ENCODE assay signal across 25 cellular contexts in the genomic region with DNA sequence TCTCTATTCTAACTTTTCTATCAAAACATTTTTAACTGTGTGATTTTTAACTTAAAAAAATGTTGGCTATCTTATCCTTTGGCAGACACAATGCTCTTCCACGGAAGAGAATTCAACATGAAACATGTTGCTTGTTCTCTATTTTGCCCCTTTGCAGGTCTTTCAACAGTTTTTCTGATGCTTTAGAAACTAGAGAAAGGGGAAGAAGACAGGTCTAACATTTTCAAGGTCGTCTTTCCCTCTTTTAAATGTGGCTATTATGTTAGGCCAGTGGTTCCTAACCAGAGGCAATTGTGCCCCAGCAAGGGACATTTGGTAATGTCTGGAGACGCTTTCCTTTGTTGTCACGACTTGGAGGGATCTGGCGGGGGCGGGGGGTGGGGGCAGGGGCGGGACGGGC.
A peak's percentile ranks its signal among the peaks of the same experiment; 100 is the strongest.
DNase-seq lines count a peak whose midpoint lies in the region; ATAC-seq, FAIRE-seq and TF ChIP-seq lines count a peak whose summit lies in the region.
"Had no signal": no experiment of that assay in that cellular context is flagged by ENCODE, and none has a peak within 500 bp of the region (broad histone marks: within the 10 kb centered on the region; RNA-seq: fewer than 3 reads in every experiment).

No MANE protein-coding gene starts in this region.

- no TSS peak for BruUV-seq in HepG2 (replicated peaks; lab: Mats Ljungman, UMichigan)

- H3K27ac Mint-ChIP-seq in T-cell = peak overlapping the region; percentile 22 to 66
- H3K27ac Mint-ChIP-seq in activated naive CD4-positive, alpha-beta T cell treated with anti-CD3 and anti-CD28 coated beads, Interleukin-2, amount 50 U/mL, for 72 hours = no peak overlapping the region
- H3K27ac Mint-ChIP-seq: endodermal cell had no signal

- TF ChIP-seq EP300 in HepG2 (IDR thresholded peaks at IDR 0.05; ENCODE audit: low read depth in 2 of 2, low read length in 2 of 2) (no peak), HepG2 (CRISPR knock-in tag; IDR thresholded peaks at IDR 0.05; ENCODE audit: borderline replicate concordance) (no peak)

- ATAC-seq in HepG2 = no peak
- no peak for ATAC-seq in right lobe of liver
- no peak for ATAC-seq in T-cell (replicated peaks in 1 of 4)
- ATAC-seq in activated naive CD4-positive, alpha-beta T cell treated with anti-CD3 and anti-CD28 coated beads, Interleukin-2, amount 50 U/mL, for 72 hours = no peak
- ATAC-seq in GM19324 (IDR thresholded peaks at IDR 0.05; ENCODE audit: low FRiP score, unreplicated experiment) = no peak
- ATAC-seq: left colon had no signal

- no peak overlapping the region for H3K4me3 Mint-ChIP-seq in T-cell
- H3K4me3 Mint-ChIP-seq: CD14-positive monocyte, endodermal cell had no signal

- DNase-seq in HepG2 (ENCODE audit: low spot score) = no peak
- DNase-seq in right lobe of liver = no peak
- peak; percentile 77 for DNase-seq in MV-4-11 (lab: John Stamatoyannopoulos, UW)
- no peak for DNase-seq in T-cell
- no peak for DNase-seq in RKO (ENCODE audit: low spot score)
- DNase-seq in activated naive CD4-positive, alpha-beta T cell treated with anti-CD3 and anti-CD28 coated beads, Interleukin-2, amount 50 U/mL, for 72 hours (ENCODE audit: low spot score in 2 of 2) = no peak
- DNase-seq in hepatic stellate cell (ENCODE audit: low spot score) = no peak
- DNase-seq: activated CD4-positive, CD25-positive, alpha-beta regulatory T cell; activated CD8-positive, alpha-beta memory T cell treated with anti-CD3 and anti-CD28 coated beads, Interleukin-2, amount 10 ng/mL, durations not matched to agents 7 days and 5 days; adrenal gland; DMS153; endodermal cell; left colon; mesendoderm; naive thymus-derived CD8-positive, alpha-beta T cell; NCI-H1436 treated with DMSO at 0.1 percent for 48 hours; NCI-H526; PC-9; T-helper 9 cell; testis had no signal

- H3K9ac ChIP-seq in HepG2 (ENCODE audit: insufficient read depth, low read depth, low read length) = no peak overlapping the region

- H3K79me2 ChIP-seq in HepG2 (ENCODE audit: insufficient read depth, low read length) = no peaks in the 10 kb centered on the region

- H3K9me3 ChIP-seq in HepG2 (ENCODE audit: low read length) = no peaks in the 10 kb centered on the region
- no peaks in the 10 kb centered on the region for H3K9me3 ChIP-seq in right lobe of liver
- H3K9me3 ChIP-seq: adrenal gland, right atrium auricular region, testis had no signal

- no peak for TF ChIP-seq RAD21 in HepG2 (CRISPR knock-in tag; IDR thresholded peaks at IDR 0.05)

- H3K36me3 ChIP-seq in HepG2 (replicated peaks in 1 of 2; ENCODE audit: control insufficient read depth in 1 of 2, insufficient read depth in 2 of 2, low read length in 2 of 2) (no peaks in the 10 kb centered on the region), right lobe of liver (no peaks in the 10 kb centered on the region)
- H3K36me3 ChIP-seq: adrenal gland, right atrium auricular region had no signal

- H3K27me3 Mint-ChIP-seq in T-cell = peaks cover 0 to 4% of the 10 kb centered on the region in 2 donors
- H3K27me3 Mint-ChIP-seq: activated CD8-positive, alpha-beta memory T cell treated with anti-CD3 and anti-CD28 coated beads, Interleukin-2, amount 10 ng/mL, durations not matched to agents 7 days and 5 days; naive thymus-derived CD8-positive, alpha-beta T cell had no signal

- intact Hi-C loops in HepG2 (cut with micrococcal nuclease; ENCODE audit: unreplicated experiment) = no loop called here
- intact Hi-C loops in right lobe of liver (cut with DNase I) = no loop called here

- WGBS in HepG2 (ENCODE audit: low lambda C conversion rate) = 98% methylated on average over 8 of the region's 8 CpGs
- 54% methylated on average over 2 of the region's 8 CpGs for WGBS in right lobe of liver (ENCODE audit: insufficient coverage, low coverage, low lambda C conversion rate, missing lambda C conversion rate)

- no peaks in the 10 kb centered on the region for H3K4me1 ChIP-seq in HepG2 (ENCODE audit: insufficient read depth, low read length)
- H3K4me1 ChIP-seq in right lobe of liver = no peaks in the 10 kb centered on the region
- H3K4me1 ChIP-seq: adrenal gland, right atrium auricular region, testis had no signal

- H3K4me2 ChIP-seq in HepG2 (ENCODE audit: low read depth, low read length) = no peak overlapping the region
- H3K4me2 ChIP-seq: PC-9 had no signal

- no peaks in the 10 kb centered on the region for H4K20me1 ChIP-seq in HepG2 (ENCODE audit: insufficient read depth, low read length)

- peaks cover 16% of the 10 kb centered on the region for H3K36me3 Mint-ChIP-seq in T-cell
- H3K36me3 Mint-ChIP-seq in activated naive CD4-positive, alpha-beta T cell treated with anti-CD3 and anti-CD28 coated beads, Interleukin-2, amount 50 U/mL, for 72 hours = peaks cover 21 to 26% of the 10 kb centered on the region in 2 donors

- POLR2A ChIA-PET in HepG2 (lab: Yijun Ruan, JAX) (no interaction called here), T-cell (lab: Charles Lee) (no interaction called here)

- no peak overlapping the region for H2AFZ ChIP-seq in HepG2 (ENCODE audit: low read length)
- H2AFZ ChIP-seq: PC-9 had no signal

- no peaks in the 10 kb centered on the region for H3K9me3 Mint-ChIP-seq in T-cell
- H3K9me3 Mint-ChIP-seq in activated naive CD4-positive, alpha-beta T cell treated with anti-CD3 and anti-CD28 coated beads, Interleukin-2, amount 50 U/mL, for 72 hours = no peaks in the 10 kb centered on the region
- H3K9me3 Mint-ChIP-seq: activated T-helper 2 cell treated with anti-CD3 and anti-CD28 coated beads, Interferon-gamma antibody, Interleukin-2, Interleukin-4, amounts not matched to agents 10 μg/mL and 5 μg/mL and 100 μg/mL, durations not matched to agents 14 hours and 24 hours and 36 hours had no signal

- no peaks in the 10 kb centered on the region for H3K27me3 ChIP-seq in HepG2 (ENCODE audit: control insufficient read depth in 1 of 2, insufficient read depth in 2 of 2, low read length in 2 of 2)
- no peaks in the 10 kb centered on the region for H3K27me3 ChIP-seq in right lobe of liver
- H3K27me3 ChIP-seq: right atrium auricular region, testis had no signal

- CTCF ChIA-PET in HepG2 (lab: Yijun Ruan, JAX; ENCODE audit: low intra/inter-chr PET ratio, low total read pairs) (no interaction called here), T-cell (lab: Charles Lee) (interaction anchor here in 1 of 2 donors (0.7 kb wide), 1 partner anchor 8 kb away, joined by 6 read pairs; no protein-coding TSS in a partner anchor)

- H3K4me1 Mint-ChIP-seq in T-cell = peaks cover 44 to 76% (median 75%) of the 10 kb centered on the region in 3 donors

- no peak for TF ChIP-seq POLR2A in HepG2 (IDR thresholded peaks at IDR 0.05; ENCODE audit: insufficient read depth in 1 of 2, low read depth in 2 of 2, low read length in 2 of 2)
- TF ChIP-seq POLR2A in right lobe of liver (IDR thresholded peaks at IDR 0.05) = no peak

- in situ Hi-C loops in HepG2 (cut with HindIII; ENCODE audit: extremely low pct_ligation_motif_present, low pct_unique_long_range_greater_than_20kb) = no loop called here

- FAIRE-seq in HepG2 (lab: Jason Lieb, UNC) = peak; percentile 23

- no peak for TF ChIP-seq CTCF in HepG2 (CRISPR knock-in tag; IDR thresholded peaks at IDR 0.05)
- TF ChIP-seq CTCF in right lobe of liver (IDR thresholded peaks at IDR 0.05) = no peak

- H3K4me3 ChIP-seq in HepG2 (replicated peaks in 1 of 3; ENCODE audit: insufficient read depth in 1 of 3, low read depth in 2 of 3, low read length in 3 of 3) (no peak overlapping the region), right lobe of liver (no peak overlapping the region)
- H3K4me3 ChIP-seq: adrenal gland, coronary artery, PC-9, right atrium auricular region, testis had no signal

- H3K27ac ChIP-seq in HepG2 (ENCODE audit: extremely low read length, insufficient read depth, low read length) (no peak overlapping the region), right lobe of liver (no peak overlapping the region)
- H3K27ac ChIP-seq: adrenal gland, coronary artery, PC-9, right atrium auricular region, testis had no signal

TF ChIP-seq in HepG2, 621 proteins besides CTCF, POLR2A, EP300 and RAD21:
- no peak for TF ChIP-seq ZBTB25 (CRISPR knock-in tag; IDR thresholded peaks at IDR 0.05)
- TF ChIP-seq ZNF263 (CRISPR knock-in tag; IDR thresholded peaks at IDR 0.05) = no peak
- TF ChIP-seq PHF20 (CRISPR knock-in tag; IDR thresholded peaks at IDR 0.05) = no peak
- TF ChIP-seq HMG20B (CRISPR knock-in tag; conservative IDR thresholded peaks at IDR 0.05) = no peak
- TF ChIP-seq ZNF329 (CRISPR knock-in tag; IDR thresholded peaks at IDR 0.05; ENCODE audit: low read depth) = no peak
- TF ChIP-seq ZNF33B (CRISPR knock-in tag; IDR thresholded peaks at IDR 0.05) = no peak
- no peak for TF ChIP-seq ZNF577 (CRISPR knock-in tag; IDR thresholded peaks at IDR 0.05; ENCODE audit: borderline replicate concordance, low read depth)
- no peak for TF ChIP-seq ZNF749 (CRISPR knock-in tag; IDR thresholded peaks at IDR 0.05; ENCODE audit: borderline replicate concordance)
- no peak for TF ChIP-seq ZNF598 (CRISPR knock-in tag; IDR thresholded peaks at IDR 0.05; ENCODE audit: borderline replicate concordance)
- TF ChIP-seq ZNF672 (CRISPR knock-in tag; IDR thresholded peaks at IDR 0.05) = no peak
- no peak for TF ChIP-seq DMAP1 (CRISPR knock-in tag; IDR thresholded peaks at IDR 0.05)
- no peak for TF ChIP-seq PITX1 (CRISPR knock-in tag; IDR thresholded peaks at IDR 0.05)
- TF ChIP-seq ZNF572 (CRISPR knock-in tag; IDR thresholded peaks at IDR 0.05) = no peak

Comparison
In these comparisons a context has a peak if more than half of its experiments do, and no peak if none do; other contexts are left out.
1. H3K27ac Mint-ChIP-seq: peak in T-cell (2 of 2); none in activated naive CD4-positive, alpha-beta T cell treated with anti-CD3 and anti-CD28 coated beads, Interleukin-2, amount 50 U/mL, for 72 hours (0 of 2).